21 cellular contexts compared by ENCODE assay signal in genomic region chr16:81571175-81571574, GRCh38.
DNase-seq lines count a peak whose midpoint lies in the region; ATAC-seq, FAIRE-seq and TF ChIP-seq lines count a peak whose summit lies in the region.
"Had no signal": no experiment of that assay in that cellular context is flagged by ENCODE, and none has a peak within 500 bp of the region (broad histone marks: within the 10 kb centered on the region; RNA-seq: fewer than 3 reads in every experiment).

No MANE protein-coding gene starts in this region.

- H3K27me3 Mint-ChIP-seq in chondrocyte (ENCODE audit: low read depth): no peaks in the 10 kb centered on the region
- H3K27me3 Mint-ChIP-seq: CD4-positive, alpha-beta memory T cell had no signal

- no peak overlapping the region for H3K4me3 Mint-ChIP-seq in chondrocyte (ENCODE audit: unreplicated experiment)
- H3K4me3 Mint-ChIP-seq: CD4-positive, alpha-beta memory T cell; GM23338; HFFc6 had no signal

- TF ChIP-seq RAD21 in HepG2 (CRISPR knock-in tag; IDR thresholded peaks at IDR 0.05): no peak

- no TSS peak for BruUV-seq in HepG2 (replicated peaks; lab: Mats Ljungman, UMichigan)

- H3K9me3 Mint-ChIP-seq in chondrocyte (ENCODE audit: low read depth): no peaks in the 10 kb centered on the region
- H3K9me3 Mint-ChIP-seq: CD4-positive, alpha-beta memory T cell; GM23338; HFFc6 had no signal

- CTCF ChIA-PET in HepG2 (lab: Yijun Ruan, JAX; ENCODE audit: low intra/inter-chr PET ratio, low total read pairs): no interaction called here

- POLR2A ChIA-PET in HepG2 (lab: Yijun Ruan, JAX): no interaction called here

- H3K79me2 ChIP-seq in HepG2 (ENCODE audit: insufficient read depth, low read length): peaks cover 95% of the 10 kb centered on the region

- TF ChIP-seq CTCF in HepG2 (CRISPR knock-in tag; IDR thresholded peaks at IDR 0.05) (no peak), right lobe of liver (IDR thresholded peaks at IDR 0.05) (no peak), chondrocyte (IDR thresholded peaks at IDR 0.05) (no peak), kidney (IDR thresholded peaks at IDR 0.05; ENCODE audit: borderline replicate concordance, extremely low read depth, insufficient read depth) (no peak), gastrocnemius medialis (IDR thresholded peaks at IDR 0.05 in 4 of 5, conservative IDR thresholded peaks at IDR 0.05 in 1 of 5) (no peak)

- peaks cover 99% of the 10 kb centered on the region for H4K20me1 ChIP-seq in HepG2 (ENCODE audit: insufficient read depth, low read length)

- no peak for DNase-seq in HepG2 (ENCODE audit: low spot score)
- DNase-seq in right lobe of liver: no peak
- peak; percentile 10 for DNase-seq in chondrocyte (ENCODE audit: low spot score)
- DNase-seq in kidney: peak; percentile 23
- no peak for DNase-seq in gastrocnemius medialis
- no peak for DNase-seq in NOMO-1 treated with DMSO at 0.1 percent for 48 hours (lab: John Stamatoyannopoulos, UW; ENCODE audit: unreplicated experiment)
- DNase-seq in activated effector memory CD4-positive, alpha-beta T cell treated with anti-CD3 and anti-CD28 coated beads, Interleukin-2, amount 50 U/mL, for 16 hours: no peak
- DNase-seq: 8988T; C1 segment of cervical spinal cord; Calu3; CD4-positive, alpha-beta memory T cell; COR-L47; DMS53; DMS79 treated with DMSO at 0.1 percent for 48 hours; GF-D8; HFFc6 had no signal

- H3K9ac ChIP-seq in HepG2 (ENCODE audit: insufficient read depth, low read depth, low read length): no peak overlapping the region
- H3K9ac ChIP-seq in kidney (ENCODE audit: low read length in 2 of 2): no peak overlapping the region

- H3K4me3 ChIP-seq in HepG2 (replicated peaks in 1 of 3; ENCODE audit: insufficient read depth in 1 of 3, low read depth in 2 of 3, low read length in 3 of 3) (no peak overlapping the region), right lobe of liver (no peak overlapping the region), kidney (ENCODE audit: low read length in 2 of 2) (no peak overlapping the region), gastrocnemius medialis (no peak overlapping the region)
- H3K4me3 ChIP-seq: GM23338, HAP-1 had no signal

- TF ChIP-seq POLR2A in HepG2 (IDR thresholded peaks at IDR 0.05; ENCODE audit: insufficient read depth in 1 of 2, low read depth in 2 of 2, low read length in 2 of 2) (no peak), right lobe of liver (IDR thresholded peaks at IDR 0.05) (no peak), gastrocnemius medialis (IDR thresholded peaks at IDR 0.05) (no peak)

- peaks cover 36% of the 10 kb centered on the region for H3K4me1 Mint-ChIP-seq in chondrocyte (ENCODE audit: low read depth)

- no peak for TF ChIP-seq EP300 in HepG2 (IDR thresholded peaks at IDR 0.05; ENCODE audit: low read depth in 2 of 2, low read length in 2 of 2)
- TF ChIP-seq EP300 in HepG2 (CRISPR knock-in tag; IDR thresholded peaks at IDR 0.05; ENCODE audit: borderline replicate concordance): no peak

- no peak overlapping the region for H3K4me2 ChIP-seq in HepG2 (ENCODE audit: low read depth, low read length)
- H3K4me2 ChIP-seq: GM23338 had no signal

- no peaks in the 10 kb centered on the region for H3K27me3 ChIP-seq in HepG2 (ENCODE audit: control insufficient read depth in 1 of 2, insufficient read depth in 2 of 2, low read length in 2 of 2)
- H3K27me3 ChIP-seq in right lobe of liver: no peaks in the 10 kb centered on the region
- no peaks in the 10 kb centered on the region for H3K27me3 ChIP-seq in gastrocnemius medialis

- H3K36me3 ChIP-seq in HepG2 (replicated peaks in 1 of 2; ENCODE audit: control insufficient read depth in 1 of 2, insufficient read depth in 2 of 2, low read length in 2 of 2) (peaks cover 6 to 24% of the 10 kb centered on the region in 2 experiments), right lobe of liver (no peaks in the 10 kb centered on the region), kidney (ENCODE audit: control insufficient read depth in 1 of 2, insufficient read depth in 2 of 2, low read length in 2 of 2) (no peaks in the 10 kb centered on the region), gastrocnemius medialis (no peaks in the 10 kb centered on the region)
- H3K36me3 ChIP-seq: HAP-1 had no signal

- H2AFZ ChIP-seq in HepG2 (ENCODE audit: low read length): no peak overlapping the region
- H2AFZ ChIP-seq: GM23338 had no signal

- no peaks in the 10 kb centered on the region for H3K36me3 Mint-ChIP-seq in chondrocyte (ENCODE audit: low read depth)

- FAIRE-seq in HepG2 (lab: Jason Lieb, UNC) (no peak), kidney (lab: Jason Lieb, UNC) (no peak)
- FAIRE-seq: GM12891, GM18507, H54 had no signal

- intact Hi-C loops in HepG2 (cut with micrococcal nuclease; ENCODE audit: unreplicated experiment) (no loop called here), right lobe of liver (cut with DNase I) (no loop called here), kidney (cut with DNase I) (no loop called here), gastrocnemius medialis (cut with DNase I; ENCODE audit: low total_unique reads) (no loop called here)

- H3K4me1 ChIP-seq in HepG2 (ENCODE audit: insufficient read depth, low read length) (peaks cover 73% of the 10 kb centered on the region), right lobe of liver (peaks cover 0 to 12% (median 3%) of the 10 kb centered on the region in 4 donors), kidney (ENCODE audit: control insufficient read depth in 1 of 2, insufficient read depth in 1 of 2, low read depth in 1 of 2, low read length in 2 of 2) (peaks cover 16% of the 10 kb centered on the region in 2 donors), gastrocnemius medialis (no peaks in the 10 kb centered on the region)
- H3K4me1 ChIP-seq: HAP-1 had no signal

- H3K27ac ChIP-seq in HepG2 (ENCODE audit: extremely low read length, insufficient read depth, low read length) (no peak overlapping the region), right lobe of liver (no peak overlapping the region), kidney (ENCODE audit: low read depth in 2 of 2, low read length in 2 of 2) (no peak overlapping the region), gastrocnemius medialis (no peak overlapping the region)

- WGBS in HepG2 (ENCODE audit: low lambda C conversion rate): 96% methylated on average over 4 of the region's 4 CpGs
- WGBS in right lobe of liver (ENCODE audit: insufficient coverage, low coverage, low lambda C conversion rate, missing lambda C conversion rate): 100% methylated on average over 3 of the region's 4 CpGs

- in situ Hi-C loops in HepG2 (cut with HindIII; ENCODE audit: extremely low pct_ligation_motif_present, low pct_unique_long_range_greater_than_20kb) (no loop called here), gastrocnemius medialis (cut with MboI; ENCODE audit: low sequenced_read_pairs in 4 of 4) (no loop called here)

- ATAC-seq in HepG2 (no peak), right lobe of liver (no peak), gastrocnemius medialis (no peak)

- H3K9me3 ChIP-seq in HepG2 (ENCODE audit: low read length): no peaks in the 10 kb centered on the region
- H3K9me3 ChIP-seq in right lobe of liver: no peaks in the 10 kb centered on the region
- no peaks in the 10 kb centered on the region for H3K9me3 ChIP-seq in kidney (ENCODE audit: control insufficient read depth in 1 of 2, low read length in 2 of 2)
- H3K9me3 ChIP-seq in gastrocnemius medialis: no peaks in the 10 kb centered on the region
- H3K9me3 ChIP-seq: HAP-1 had no signal

- no peak overlapping the region for H3K27ac Mint-ChIP-seq in chondrocyte (ENCODE audit: unreplicated experiment)
- H3K27ac Mint-ChIP-seq: HFFc6 had no signal

TF ChIP-seq in HepG2, 621 proteins besides CTCF, POLR2A, EP300 and RAD21:
- TF ChIP-seq ZNF557 (CRISPR knock-in tag; IDR thresholded peaks at IDR 0.05) (no peak), SKI (IDR thresholded peaks at IDR 0.05; ENCODE audit: partially characterized antibody) (no peak), JUNB (CRISPR knock-in tag; IDR thresholded peaks at IDR 0.05; ENCODE audit: borderline replicate concordance) (no peak), JUN (CRISPR knock-in tag; IDR thresholded peaks at IDR 0.05) (no peak), ZNF550 (CRISPR knock-in tag; IDR thresholded peaks at IDR 0.05; ENCODE audit: borderline replicate concordance) (no peak)
- TF ChIP-seq, protein P1, sequence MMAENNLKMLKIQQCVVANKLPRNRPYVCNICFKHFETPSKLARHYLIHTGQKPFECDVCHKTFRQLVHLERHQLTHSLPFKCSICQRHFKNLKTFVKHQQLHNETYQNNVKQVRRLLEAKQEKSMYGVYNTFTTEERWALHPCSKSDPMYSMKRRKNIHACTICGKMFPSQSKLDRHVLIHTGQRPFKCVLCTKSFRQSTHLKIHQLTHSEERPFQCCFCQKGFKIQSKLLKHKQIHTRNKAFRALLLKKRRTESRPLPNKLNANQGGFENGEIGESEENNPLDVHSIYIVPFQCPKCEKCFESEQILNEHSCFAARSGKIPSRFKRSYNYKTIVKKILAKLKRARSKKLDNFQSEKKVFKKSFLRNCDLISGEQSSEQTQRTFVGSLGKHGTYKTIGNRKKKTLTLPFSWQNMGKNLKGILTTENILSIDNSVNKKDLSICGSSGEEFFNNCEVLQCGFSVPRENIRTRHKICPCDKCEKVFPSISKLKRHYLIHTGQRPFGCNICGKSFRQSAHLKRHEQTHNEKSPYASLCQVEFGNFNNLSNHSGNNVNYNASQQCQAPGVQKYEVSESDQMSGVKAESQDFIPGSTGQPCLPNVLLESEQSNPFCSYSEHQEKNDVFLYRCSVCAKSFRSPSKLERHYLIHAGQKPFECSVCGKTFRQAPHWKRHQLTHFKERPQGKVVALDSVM (CRISPR knock-in tag; IDR thresholded peaks at IDR 0.05): peak; percentile 83
TF ChIP-seq in HepG2: peak in this region for 1.

Comparison
In these comparisons a context has a peak if more than half of its experiments do, and no peak if none do; other contexts are left out.
1. DNase-seq: peak in chondrocyte (single experiment) and kidney (single experiment); none in HepG2 (single experiment), right lobe of liver (0 of 3), gastrocnemius medialis (0 of 2), NOMO-1 treated with DMSO at 0.1 percent for 48 hours (single experiment) and activated effector memory CD4-positive, alpha-beta T cell treated with anti-CD3 and anti-CD28 coated beads, Interleukin-2, amount 50 U/mL, for 16 hours (single experiment).